Comparison of ENCODE assay signal across 8 cellular contexts in the genomic region with DNA sequence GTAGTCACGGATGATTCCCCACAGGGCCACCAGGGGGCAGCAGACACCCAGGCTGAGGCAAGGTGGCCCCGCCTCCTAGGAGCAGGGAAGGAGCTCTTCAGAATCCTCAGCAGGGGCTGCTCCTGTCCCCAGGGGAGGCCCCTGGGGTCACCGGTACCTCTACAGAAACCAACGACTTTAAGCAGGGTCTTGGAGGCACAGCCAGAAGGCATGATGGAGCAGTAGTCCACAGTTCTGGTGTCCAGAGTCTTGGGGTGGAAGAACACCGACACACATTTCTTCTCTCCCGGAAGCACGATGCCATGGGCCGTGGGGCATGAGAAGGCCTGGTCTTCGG. TPM values are rescaled to one million over a fixed set of nuclear protein-coding genes. Genes with fewer than 3 reads are reported as not detected.
A peak's percentile ranks its signal among the peaks of the same experiment; 100 is the strongest.
DNase-seq lines count a peak whose midpoint lies in the region; ATAC-seq and TF ChIP-seq lines count a peak whose summit lies in the region.

No MANE protein-coding gene starts in this region.

- H3K9me3 ChIP-seq in AG04450 (ENCODE audit: control insufficient read depth, insufficient read depth, low read length), result no peaks in the 10 kb centered on the region; the same call in 1 of the 2 replicates

- POLR2A ChIA-PET in AG04450 (lab: Yijun Ruan, JAX), result interaction anchor here (1.2 kb wide), 1 partner anchor 124 kb away, joined by 3 read pairs; no protein-coding TSS in a partner anchor

- H3K36me3 Mint-ChIP-seq in naive B cell, result no peaks in the 10 kb centered on the region

- peaks cover 15 to 73% (median 71%) of the 10 kb centered on the region in 3 donors for H3K27me3 Mint-ChIP-seq in naive B cell

- H3K27ac Mint-ChIP-seq in naive B cell, result no peak overlapping the region

- H3K9me3 Mint-ChIP-seq in naive B cell, result peaks cover 0 to 1% (median 0%) of the 10 kb centered on the region in 7 donors

- no peak overlapping the region for H3K27ac ChIP-seq in AG04450 (ENCODE audit: low read depth, low read length)

- H3K4me3 Mint-ChIP-seq in naive B cell, result peak overlapping the region in 1 of 8 donors; percentile 44

- no peak overlapping the region for H3K4me3 ChIP-seq in AG04450 (ENCODE audit: low read depth, low read length)
- no peak overlapping the region for H3K4me3 ChIP-seq in epithelial cell of proximal tubule (ENCODE audit: low read depth, low read length)

- TF ChIP-seq CTCF in AG04450 (IDR thresholded peaks at IDR 0.05; ENCODE audit: low read depth, low read length), result peak; percentile 95
- TF ChIP-seq CTCF in epithelial cell of proximal tubule (conservative IDR thresholded peaks at IDR 0.05; ENCODE audit: low read depth, low read length), result peak; percentile 94

- ATAC-seq in GM18867 (IDR thresholded peaks at IDR 0.05; ENCODE audit: unreplicated experiment) (peak; percentile 78), naive B cell (ENCODE audit: low read depth in 2 of 2) (peak; percentile 75 to 81)

- H3K4me1 Mint-ChIP-seq in naive B cell, result no peaks in the 10 kb centered on the region

- peaks cover 41% of the 10 kb centered on the region for H3K27me3 ChIP-seq in AG04450 (ENCODE audit: control insufficient read depth, insufficient read depth, low read length)

- DNase-seq in AG04450 (ENCODE audit: low read depth, low spot score) (peak; percentile 33), HK-2 (ENCODE audit: unreplicated experiment) (peak; percentile 84), NOMO-1 treated with dmso at 0.1 percent for 144 hours (lab: John Stamatoyannopoulos, UW; ENCODE audit: unreplicated experiment) (peak; percentile 22), epithelial cell of proximal tubule (ENCODE audit: low read depth) (no peak), naive B cell (peak; percentile 68)
- DNase-seq in activated CD8-positive, alpha-beta memory T cell treated with anti-CD3 and anti-CD28 coated beads, Interleukin-2, amount 50 U/mL, for 1 hour (ENCODE audit: extremely low read depth), result peak; percentile 29
- DNase-seq in stimulated activated CD8-positive, alpha-beta memory T cell treated with anti-CD3 and anti-CD28 coated beads, Interleukin-7, amount 100 ng/mL, for 4 hours (ENCODE audit: low read depth in 2 of 2), result peak; percentile 55 to 57

- CTCF ChIA-PET in AG04450 (lab: Charles Lee), result interaction anchor here (0.5 to 8.7 kb wide), 50 partner anchors 8 to 323 kb away, joined by 3 to 250 read pairs (median 5); partner anchors contain the start of genes CFAP65 and NHEJ1

RNA-seq across cellular contexts. Expression of gene CFAP65, which starts 11.5 kb away (rescaled TPM):
- polyA plus RNA-seq in AG04450 (2011; rRNA removed), result not detected in 2 replicates
- not detected in 2 replicates for polyA minus RNA-seq in AG04450 (2011; rRNA and poly(A)+ RNA removed)
- total RNA-seq in epithelial cell of proximal tubule, result 1.1 TPM in 1 of 2 replicates, not detected in the other
- not detected for polyA plus RNA-seq in naive B cell (ENCODE audit: low read depth in 6 of 6)

RNA-seq across cellular contexts. Expression of gene IHH, which starts 30.9 kb away (rescaled TPM):
- polyA plus RNA-seq in AG04450 (2011; rRNA removed) (0.04 TPM in 1 of 2 replicates, not detected in the other), naive B cell (ENCODE audit: low read depth in 6 of 6) (not detected)
- polyA minus RNA-seq in AG04450 (2011; rRNA and poly(A)+ RNA removed), result not detected in 2 replicates
- 0.29 TPM in 1 of 2 replicates, not detected in the other for total RNA-seq in epithelial cell of proximal tubule

RNA-seq across cellular contexts. Expression of gene CRYBA2, which starts 36.6 kb away (rescaled TPM):
- 0.19 TPM in 1 of 2 replicates, not detected in the other for polyA plus RNA-seq in AG04450 (2011; rRNA removed)
- not detected in 2 replicates for polyA minus RNA-seq in AG04450 (2011; rRNA and poly(A)+ RNA removed)
- not detected in 2 replicates for total RNA-seq in epithelial cell of proximal tubule
- polyA plus RNA-seq in naive B cell (ENCODE audit: low read depth in 6 of 6), result not detected

RNA-seq across cellular contexts. Expression of gene FEV, which starts 44.8 kb away (rescaled TPM):
- not detected in 2 replicates for polyA plus RNA-seq in AG04450 (2011; rRNA removed)
- not detected in 2 replicates for polyA minus RNA-seq in AG04450 (2011; rRNA and poly(A)+ RNA removed)
- not detected in 2 replicates for total RNA-seq in epithelial cell of proximal tubule
- polyA plus RNA-seq in naive B cell (ENCODE audit: low read depth in 6 of 6), result not detected
